Comparison of ENCODE assay signal across 1 cellular context in the genomic region with DNA sequence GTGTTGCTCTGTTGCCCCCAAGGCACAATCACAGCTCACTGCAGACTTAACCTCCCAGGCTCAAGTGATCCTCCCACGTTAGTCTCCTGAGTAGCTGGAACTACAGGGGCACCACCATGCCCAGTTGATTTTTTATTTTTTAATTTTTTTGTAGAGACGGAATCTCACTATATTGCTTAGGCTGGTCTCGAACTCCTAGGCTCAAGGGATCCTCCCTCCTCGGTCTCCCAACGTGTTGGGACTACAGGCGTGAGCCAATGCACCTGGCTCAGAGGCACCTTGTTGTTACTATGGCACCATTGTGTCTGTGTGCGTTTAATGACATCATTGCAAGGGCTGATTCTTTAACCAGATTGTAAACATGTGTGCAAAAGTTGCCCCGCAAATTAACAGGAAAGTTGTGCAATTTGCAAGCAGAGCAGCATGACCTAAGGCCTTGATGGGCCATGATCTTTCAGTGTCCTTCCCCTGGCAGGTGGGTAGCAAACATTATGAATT.
TF ChIP-seq lines count a peak whose summit lies in the region.

No MANE protein-coding gene starts in this region.

TF ChIP-seq in HepG2, 621 proteins besides CTCF, POLR2A, EP300 and RAD21 (continued from another document and continues in another):
- TF ChIP-seq, protein P1, sequence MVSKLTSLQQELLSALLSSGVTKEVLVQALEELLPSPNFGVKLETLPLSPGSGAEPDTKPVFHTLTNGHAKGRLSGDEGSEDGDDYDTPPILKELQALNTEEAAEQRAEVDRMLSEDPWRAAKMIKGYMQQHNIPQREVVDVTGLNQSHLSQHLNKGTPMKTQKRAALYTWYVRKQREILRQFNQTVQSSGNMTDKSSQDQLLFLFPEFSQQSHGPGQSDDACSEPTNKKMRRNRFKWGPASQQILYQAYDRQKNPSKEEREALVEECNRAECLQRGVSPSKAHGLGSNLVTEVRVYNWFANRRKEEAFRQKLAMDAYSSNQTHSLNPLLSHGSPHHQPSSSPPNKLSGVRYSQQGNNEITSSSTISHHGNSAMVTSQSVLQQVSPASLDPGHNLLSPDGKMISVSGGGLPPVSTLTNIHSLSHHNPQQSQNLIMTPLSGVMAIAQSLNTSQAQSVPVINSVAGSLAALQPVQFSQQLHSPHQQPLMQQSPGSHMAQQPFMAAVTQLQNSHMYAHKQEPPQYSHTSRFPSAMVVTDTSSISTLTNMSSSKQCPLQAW (CRISPR knock-in tag; IDR thresholded peaks at IDR 0.05) = peak; percentile 96
- TF ChIP-seq SP5 (CRISPR knock-in tag; IDR thresholded peaks at IDR 0.05; ENCODE audit: borderline replicate concordance, low read depth) (peak; percentile 54; the same call in 1 of the 2 replicates), SIX4 (CRISPR knock-in tag; IDR thresholded peaks at IDR 0.05) (peak; percentile 80; the same call in 1 of the 2 replicates), ZNF644 (CRISPR knock-in tag; IDR thresholded peaks at IDR 0.05; ENCODE audit: low read depth) (peak; percentile 97), ZNF678 (CRISPR knock-in tag; IDR thresholded peaks at IDR 0.05) (no peak), MIXL1 (CRISPR knock-in tag; IDR thresholded peaks at IDR 0.05) (peak; percentile 100), AHDC1 (CRISPR knock-in tag; IDR thresholded peaks at IDR 0.05; ENCODE audit: borderline replicate concordance) (peak; percentile 93), ZNF512B (CRISPR knock-in tag; IDR thresholded peaks at IDR 0.05; ENCODE audit: borderline replicate concordance) (no peak), ISL2 (CRISPR knock-in tag; IDR thresholded peaks at IDR 0.05) (peak; percentile 97), ATF7 (IDR thresholded peaks at IDR 0.05) (peak; percentile 98), ATF7 (CRISPR knock-in tag; IDR thresholded peaks at IDR 0.05) (peak; percentile 99), ZBTB25 (CRISPR knock-in tag; IDR thresholded peaks at IDR 0.05) (peak; percentile 80; the same call in 1 of the 2 replicates), MTA3 (CRISPR knock-in tag; IDR thresholded peaks at IDR 0.05) (no peak), MXI1 (IDR thresholded peaks at IDR 0.05; ENCODE audit: borderline replicate concordance, low read depth, low read length) (peak; percentile 89; the same call in 2 of the 3 replicates), ELK4 (CRISPR knock-in tag; IDR thresholded peaks at IDR 0.05; ENCODE audit: borderline replicate concordance) (no peak), KLF6 (CRISPR knock-in tag; IDR thresholded peaks at IDR 0.05) (peak; percentile 98), MAF1 (CRISPR knock-in tag; IDR thresholded peaks at IDR 0.05; ENCODE audit: borderline replicate concordance) (no peak), ZNF569 (CRISPR knock-in tag; IDR thresholded peaks at IDR 0.05; ENCODE audit: borderline replicate concordance) (no peak), LRRFIP1 (CRISPR knock-in tag; conservative IDR thresholded peaks at IDR 0.05) (no peak), ZNF597 (CRISPR knock-in tag; IDR thresholded peaks at IDR 0.05) (no peak), PPARG (CRISPR knock-in tag; conservative IDR thresholded peaks at IDR 0.05) (peak; percentile 90), ZNF839 (CRISPR knock-in tag; IDR thresholded peaks at IDR 0.05; ENCODE audit: borderline replicate concordance) (no peak), ZNF33B (CRISPR knock-in tag; IDR thresholded peaks at IDR 0.05) (no peak), MXD4 (CRISPR knock-in tag; IDR thresholded peaks at IDR 0.05) (peak; percentile 74), ZBTB7B (CRISPR knock-in tag; IDR thresholded peaks at IDR 0.05) (0 out of 2 replicates have a peak, but pooled peaks have one; percentile 23), SRSF9 (IDR thresholded peaks at IDR 0.05; ENCODE audit: borderline replicate concordance, insufficient read depth, low read depth, low read length, poor library complexity, severe bottlenecking) (no peak), ADNP (CRISPR knock-in tag; IDR thresholded peaks at IDR 0.05) (peak; percentile 91; the same call in 1 of the 2 replicates), HOXD1 (CRISPR knock-in tag; IDR thresholded peaks at IDR 0.05) (peak; percentile 93), ZBTB38 (CRISPR knock-in tag; IDR thresholded peaks at IDR 0.05) (peak; percentile 99), PAWR (CRISPR knock-in tag; IDR thresholded peaks at IDR 0.05; ENCODE audit: borderline replicate concordance) (no peak), ZSCAN9 (CRISPR knock-in tag; IDR thresholded peaks at IDR 0.05; ENCODE audit: borderline replicate concordance) (peak; percentile 95), ZNF337 (CRISPR knock-in tag; IDR thresholded peaks at IDR 0.05; ENCODE audit: borderline replicate concordance, low read depth) (no peak), NONO (IDR thresholded peaks at IDR 0.05) (no peak), NONO (CRISPR knock-in tag; conservative IDR thresholded peaks at IDR 0.05) (peak; percentile 75; the same call in 1 of the 2 replicates), FIP1L1 (IDR thresholded peaks at IDR 0.05; ENCODE audit: borderline replicate concordance, insufficient read depth, low read depth, low read length) (no peak), TOPORS (CRISPR knock-in tag; IDR thresholded peaks at IDR 0.05) (no peak), KMT2A (CRISPR knock-in tag; IDR thresholded peaks at IDR 0.05) (no peak)
- TF ChIP-seq, protein P2, sequence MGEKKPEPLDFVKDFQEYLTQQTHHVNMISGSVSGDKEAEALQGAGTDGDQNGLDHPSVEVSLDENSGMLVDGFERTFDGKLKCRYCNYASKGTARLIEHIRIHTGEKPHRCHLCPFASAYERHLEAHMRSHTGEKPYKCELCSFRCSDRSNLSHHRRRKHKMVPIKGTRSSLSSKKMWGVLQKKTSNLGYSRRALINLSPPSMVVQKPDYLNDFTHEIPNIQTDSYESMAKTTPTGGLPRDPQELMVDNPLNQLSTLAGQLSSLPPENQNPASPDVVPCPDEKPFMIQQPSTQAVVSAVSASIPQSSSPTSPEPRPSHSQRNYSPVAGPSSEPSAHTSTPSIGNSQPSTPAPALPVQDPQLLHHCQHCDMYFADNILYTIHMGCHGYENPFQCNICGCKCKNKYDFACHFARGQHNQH (CRISPR knock-in tag; IDR thresholded peaks at IDR 0.05) = peak; percentile 99
- TF ChIP-seq, protein P3, sequence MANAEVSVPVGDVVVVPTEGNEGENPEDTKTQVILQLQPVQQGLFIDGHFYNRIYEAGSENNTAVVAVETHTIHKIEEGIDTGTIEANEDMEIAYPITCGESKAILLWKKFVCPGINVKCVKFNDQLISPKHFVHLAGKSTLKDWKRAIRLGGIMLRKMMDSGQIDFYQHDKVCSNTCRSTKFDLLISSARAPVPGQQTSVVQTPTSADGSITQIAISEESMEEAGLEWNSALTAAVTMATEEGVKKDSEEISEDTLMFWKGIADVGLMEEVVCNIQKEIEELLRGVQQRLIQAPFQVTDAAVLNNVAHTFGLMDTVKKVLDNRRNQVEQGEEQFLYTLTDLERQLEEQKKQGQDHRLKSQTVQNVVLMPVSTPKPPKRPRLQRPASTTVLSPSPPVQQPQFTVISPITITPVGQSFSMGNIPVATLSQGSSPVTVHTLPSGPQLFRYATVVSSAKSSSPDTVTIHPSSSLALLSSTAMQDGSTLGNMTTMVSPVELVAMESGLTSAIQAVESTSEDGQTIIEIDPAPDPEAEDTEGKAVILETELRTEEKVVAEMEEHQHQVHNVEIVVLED (CRISPR knock-in tag; IDR thresholded peaks at IDR 0.05; ENCODE audit: borderline replicate concordance) = peak; percentile 35; the same call in 1 of the 2 replicates
